In the genomic region with DNA sequence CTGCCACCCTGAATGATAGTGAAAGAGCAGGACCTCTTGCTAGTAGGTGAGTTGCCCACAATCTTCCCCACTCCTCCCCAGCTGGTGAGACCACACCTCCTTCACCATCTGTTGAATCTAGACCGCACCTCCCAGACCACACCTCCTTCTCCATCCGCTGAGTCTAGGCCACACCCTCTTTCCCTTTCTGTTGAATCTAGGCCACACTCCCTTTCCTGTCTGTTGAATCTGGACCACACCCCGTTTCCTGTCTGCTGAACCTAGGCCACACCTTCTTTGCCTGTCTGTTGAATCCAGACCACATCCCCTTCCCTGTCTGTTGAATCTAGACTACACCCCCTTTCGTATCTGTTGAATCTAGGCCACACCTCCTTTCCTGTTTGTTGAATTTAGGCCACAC, we compare ENCODE assay signal across 8 cellular contexts.
DNase-seq lines count a peak whose midpoint lies in the region; ATAC-seq and TF ChIP-seq lines count a peak whose summit lies in the region.

No MANE protein-coding gene starts in this region.

- no peak for TF ChIP-seq POLR2A in GM18505 (IDR thresholded peaks at IDR 0.05; ENCODE audit: borderline replicate concordance, extremely low read depth, insufficient read depth, insufficient read length)

- H3K4me3 Mint-ChIP-seq in chondrocyte (ENCODE audit: unreplicated experiment), result no peak overlapping the region

- H3K4me3 ChIP-seq in HFF-Myc (replicated peaks; ENCODE audit: low read depth, low read length), result no peak overlapping the region
- H3K4me3 ChIP-seq in OCI-LY7 (ENCODE audit: low read depth, low read length, poor library complexity, severe bottlenecking), result no peak overlapping the region

- intact Hi-C loops in OCI-LY7 (cut with micrococcal nuclease; ENCODE audit: unreplicated experiment), result no loop called here

- peak overlapping the region; percentile 42; the same call in 1 of the 2 replicates for H2AFZ ChIP-seq in OCI-LY7 (ENCODE audit: low read length)

- POLR2A ChIA-PET in OCI-LY7 (lab: Charles Lee), result interaction anchor here (0.9 kb wide), 1 partner anchor 28 kb away, joined by 4 read pairs; no protein-coding TSS in a partner anchor

- peaks cover 6% of the 10 kb centered on the region for H3K4me1 ChIP-seq in OCI-LY7 (ENCODE audit: insufficient read depth, low read length, poor library complexity, severe bottlenecking)

- H3K9me2 ChIP-seq in OCI-LY7 (ENCODE audit: insufficient read depth, low read length), result no peaks in the 10 kb centered on the region

- no TSS peak for BruUV-seq in OCI-LY7 (replicated peaks; lab: Mats Ljungman, UMichigan)

- ATAC-seq in GM18505 (IDR thresholded peaks at IDR 0.05; ENCODE audit: unreplicated experiment), result peak; percentile 84

- no peaks in the 10 kb centered on the region for H3K9me3 ChIP-seq in OCI-LY7 (ENCODE audit: low read length)

- in situ Hi-C loops in GM13977 (cut with MboI; ENCODE audit: low pct_unique_long_range_greater_than_20kb, low sequenced_read_pairs, unreplicated experiment), result no loop called here

- H3K27ac ChIP-seq in OCI-LY7 (ENCODE audit: low read depth, low read length, poor library complexity, severe bottlenecking), result no peak overlapping the region

- H3K27me3 Mint-ChIP-seq in chondrocyte (ENCODE audit: low read depth), result peaks cover 3% of the 10 kb centered on the region

- H3K36me3 Mint-ChIP-seq in chondrocyte (ENCODE audit: low read depth), result no peaks in the 10 kb centered on the region

- H3K27ac Mint-ChIP-seq in chondrocyte (ENCODE audit: unreplicated experiment), result no peak overlapping the region

- H4K20me1 ChIP-seq in OCI-LY7 (ENCODE audit: insufficient read depth, low read length), result no peaks in the 10 kb centered on the region

- DNase-seq in HFF-Myc (ENCODE audit: extremely low read depth, low read depth), result peak; percentile 12
- DNase-seq in OCI-LY7 (ENCODE audit: low spot score), result peak; percentile 75
- peak; percentile 81 for DNase-seq in activated effector memory CD4-positive, alpha-beta T cell treated with anti-CD3 and anti-CD28 coated beads, Interleukin-2, amount 50 U/mL, for 16 hours
- peak; percentile 0 to 7 for DNase-seq in stimulated activated CD4-positive, alpha-beta T cell treated with anti-CD3 and anti-CD28 coated beads, Interleukin-4, amount 100 ng/mL, for 48 hours (ENCODE audit: low read depth in 2 of 2)
- DNase-seq in GM13977 (ENCODE audit: low spot score), result no peak
- DNase-seq in chondrocyte (ENCODE audit: low spot score), result no peak
- DNase-seq in COLO829 (ENCODE audit: low spot score), result no peak

- CTCF ChIA-PET in OCI-LY7 (lab: Charles Lee; ENCODE audit: unreplicated experiment), result no interaction called here

- no peaks in the 10 kb centered on the region for H3K4me1 Mint-ChIP-seq in chondrocyte (ENCODE audit: low read depth)

- H3K9me3 Mint-ChIP-seq in chondrocyte (ENCODE audit: low read depth), result peaks cover 3% of the 10 kb centered on the region

- no peak for TF ChIP-seq CTCF in HFF-Myc (IDR thresholded peaks at IDR 0.05; ENCODE audit: low read depth, low read length, missing control alignments)
- TF ChIP-seq CTCF in OCI-LY7 (conservative IDR thresholded peaks at IDR 0.05; ENCODE audit: low read length), result no peak
- no peak for TF ChIP-seq CTCF in GM13977 (IDR thresholded peaks at IDR 0.05; ENCODE audit: extremely low read depth, insufficient read depth, missing control alignments)
- TF ChIP-seq CTCF in chondrocyte (IDR thresholded peaks at IDR 0.05), result no peak

- H3K36me3 ChIP-seq in OCI-LY7 (ENCODE audit: insufficient read depth, low read length), result no peaks in the 10 kb centered on the region

- no peaks in the 10 kb centered on the region for H3K79me2 ChIP-seq in OCI-LY7 (ENCODE audit: insufficient read depth, low read depth, low read length)

- H3K4me2 ChIP-seq in OCI-LY7 (ENCODE audit: low read length), result no peak overlapping the region

Comparison
In these comparisons a context has a peak if more than half of its experiments do, and no peak if none do; other contexts are left out.
1. DNase-seq: peak in HFF-Myc (single experiment), OCI-LY7 (single experiment), activated effector memory CD4-positive, alpha-beta T cell treated with anti-CD3 and anti-CD28 coated beads, Interleukin-2, amount 50 U/mL, for 16 hours (single experiment) and stimulated activated CD4-positive, alpha-beta T cell treated with anti-CD3 and anti-CD28 coated beads, Interleukin-4, amount 100 ng/mL, for 48 hours (2 of 2); none in GM13977 (single experiment), chondrocyte (single experiment) and COLO829 (single experiment).